16 cellular contexts compared by ENCODE assay signal in the genomic region with DNA sequence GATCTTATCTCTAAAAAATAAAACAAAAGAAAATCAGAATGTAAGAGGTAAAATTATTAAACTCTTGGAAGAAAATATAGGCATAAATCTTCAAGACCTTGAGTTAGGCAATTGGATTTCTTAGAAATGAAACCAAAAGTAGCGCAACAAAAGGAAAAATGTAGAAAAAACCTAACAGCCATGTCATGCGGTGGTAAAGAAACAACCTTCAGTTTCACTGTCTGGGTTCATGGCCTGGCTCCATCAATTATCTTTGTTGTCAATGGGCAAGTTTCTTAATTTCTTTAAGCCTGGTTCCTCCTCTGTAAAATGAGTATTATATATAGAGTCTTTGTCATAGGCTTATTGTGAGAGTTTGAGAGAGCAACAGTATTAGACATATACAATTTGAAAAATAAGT. TPM values are rescaled to one million over a fixed set of nuclear protein-coding genes. Genes with fewer than 3 reads are reported as not detected.
DNase-seq lines count a peak whose midpoint lies in the region; ATAC-seq and TF ChIP-seq lines count a peak whose summit lies in the region.
"Had no signal": no experiment of that assay in that cellular context is flagged by ENCODE, and none has a peak within 500 bp of the region (broad histone marks: within the 10 kb centered on the region; RNA-seq: fewer than 3 reads in every experiment).

No MANE protein-coding gene starts in this region.

- no peaks in the 10 kb centered on the region for H3K27me3 Mint-ChIP-seq in activated CD4-positive, alpha-beta T cell treated with anti-CD3 and anti-CD28 coated beads, Interleukin-2, amount 10 ng/mL, durations not matched to agents 7 days and 5 days
- H3K27me3 Mint-ChIP-seq in activated CD4-positive, alpha-beta memory T cell treated with anti-CD3 and anti-CD28 coated beads, Interleukin-2, amount 10 ng/mL, durations not matched to agents 7 days and 5 days, result no peaks in the 10 kb centered on the region
- H3K27me3 Mint-ChIP-seq in naive thymus-derived CD4-positive, alpha-beta T cell, result no peaks in the 10 kb centered on the region

- no peaks in the 10 kb centered on the region for H3K27me3 ChIP-seq in naive thymus-derived CD4-positive, alpha-beta T cell (ENCODE audit: control insufficient read depth in 2 of 2, insufficient read depth in 2 of 2, low read length in 2 of 2)
- H3K27me3 ChIP-seq: gastrocnemius medialis, pancreas had no signal

- peaks cover 3 to 7% of the 10 kb centered on the region in 2 donors for H3K4me1 ChIP-seq in naive thymus-derived CD4-positive, alpha-beta T cell (ENCODE audit: control insufficient read depth in 2 of 2, insufficient read depth in 2 of 2, low read length in 2 of 2)
- H3K4me1 ChIP-seq: A549, Caco-2, gastrocnemius medialis, pancreas had no signal

- CTCF ChIA-PET in activated CD4-positive, alpha-beta T cell treated with anti-CD3 and anti-CD28 coated beads, Interleukin-2, amount 10 ng/mL, durations not matched to agents 7 days and 5 days (lab: Charles Lee), result no interaction called here
- CTCF ChIA-PET in activated CD4-positive, alpha-beta memory T cell treated with anti-CD3 and anti-CD28 coated beads, Interleukin-2, amount 10 ng/mL, durations not matched to agents 7 days and 5 days (lab: Charles Lee), result no interaction called here
- CTCF ChIA-PET in naive thymus-derived CD4-positive, alpha-beta T cell (lab: Charles Lee), result no interaction called here

- H3K9me3 ChIP-seq in KOPT-K1 (ENCODE audit: insufficient read depth, low read length, poor library complexity, severe bottlenecking), result no peaks in the 10 kb centered on the region
- no peaks in the 10 kb centered on the region for H3K9me3 ChIP-seq in naive thymus-derived CD4-positive, alpha-beta T cell (ENCODE audit: control insufficient read depth in 2 of 3, low read length in 3 of 3)
- H3K9me3 ChIP-seq: A549, Caco-2, gastrocnemius medialis, pancreas, thoracic aorta had no signal

- no peaks in the 10 kb centered on the region for H3K9me3 Mint-ChIP-seq in activated CD4-positive, alpha-beta T cell treated with anti-CD3 and anti-CD28 coated beads, Interleukin-2, amount 10 ng/mL, durations not matched to agents 7 days and 5 days
- H3K9me3 Mint-ChIP-seq in activated CD4-positive, alpha-beta memory T cell treated with anti-CD3 and anti-CD28 coated beads, Interleukin-2, amount 10 ng/mL, durations not matched to agents 7 days and 5 days, result no peaks in the 10 kb centered on the region
- no peaks in the 10 kb centered on the region for H3K9me3 Mint-ChIP-seq in naive thymus-derived CD4-positive, alpha-beta T cell

- intact Hi-C loops in naive thymus-derived CD4-positive, alpha-beta T cell (cut with micrococcal nuclease), result loop anchor here (1.0 to 10.0 kb wide), 7 partner anchors 119 to 1753 kb away; a partner anchor contains a TSS

- peak; percentile 31 for DNase-seq in activated CD4-positive, alpha-beta T cell treated with anti-CD3 and anti-CD28 coated beads, Interleukin-2, amount 10 ng/mL, durations not matched to agents 7 days and 5 days
- DNase-seq in activated CD4-positive, alpha-beta T cell treated with anti-CD3 and anti-CD28 coated beads for 1 hour, result no peak
- no peak for DNase-seq in activated CD4-positive, alpha-beta memory T cell treated with anti-CD3 and anti-CD28 coated beads, Interleukin-2, amount 10 ng/mL, durations not matched to agents 7 days and 5 days
- no peak for DNase-seq in naive thymus-derived CD4-positive, alpha-beta T cell
- DNase-seq in activated CD8-positive, alpha-beta memory T cell treated with anti-CD3 and anti-CD28 coated beads for 24 hours, result no peak
- no peak for DNase-seq in coronary artery (ENCODE audit: low spot score)
- DNase-seq: Caco-2, gastrocnemius medialis, NCI-H1048, NCI-H2171, pancreas had no signal

- peaks cover 34% of the 10 kb centered on the region for H3K4me1 Mint-ChIP-seq in activated CD4-positive, alpha-beta T cell treated with anti-CD3 and anti-CD28 coated beads, Interleukin-2, amount 10 ng/mL, durations not matched to agents 7 days and 5 days
- peaks cover 33% of the 10 kb centered on the region for H3K4me1 Mint-ChIP-seq in activated CD4-positive, alpha-beta memory T cell treated with anti-CD3 and anti-CD28 coated beads, Interleukin-2, amount 10 ng/mL, durations not matched to agents 7 days and 5 days
- peaks cover 9 to 28% (median 13%) of the 10 kb centered on the region in 7 donors for H3K4me1 Mint-ChIP-seq in naive thymus-derived CD4-positive, alpha-beta T cell

- no peak for TF ChIP-seq CTCF in coronary artery (IDR thresholded peaks at IDR 0.05)

- POLR2A ChIA-PET in activated CD4-positive, alpha-beta T cell treated with anti-CD3 and anti-CD28 coated beads, Interleukin-2, amount 10 ng/mL, durations not matched to agents 7 days and 5 days (lab: Charles Lee), result no interaction called here
- POLR2A ChIA-PET in activated CD4-positive, alpha-beta memory T cell treated with anti-CD3 and anti-CD28 coated beads, Interleukin-2, amount 10 ng/mL, durations not matched to agents 7 days and 5 days (lab: Charles Lee), result interaction anchor here (1.3 to 1.6 kb wide), 2 partner anchors 10 to 14 kb away, joined by 3 read pairs; no protein-coding TSS in a partner anchor
- POLR2A ChIA-PET in naive thymus-derived CD4-positive, alpha-beta T cell (lab: Charles Lee), result interaction anchor here (1.1 kb wide), 1 partner anchor 26 kb away, joined by 3 read pairs; no protein-coding TSS in a partner anchor

- H3K36me3 ChIP-seq in KOPT-K1 (ENCODE audit: insufficient read depth, low read length), result no peaks in the 10 kb centered on the region
- H3K36me3 ChIP-seq in naive thymus-derived CD4-positive, alpha-beta T cell (ENCODE audit: control insufficient read depth in 2 of 3, insufficient read depth in 3 of 3, low read length in 3 of 3), result no peaks in the 10 kb centered on the region
- H3K36me3 ChIP-seq: gastrocnemius medialis, pancreas, thoracic aorta had no signal

- peak; percentile 56 for ATAC-seq in naive thymus-derived CD4-positive, alpha-beta T cell
- no peak for ATAC-seq in GM19035 (IDR thresholded peaks at IDR 0.05; ENCODE audit: unreplicated experiment)
- ATAC-seq: A549, gastrocnemius medialis, pancreas had no signal

- peak overlapping the region; percentile 92 for H3K27ac Mint-ChIP-seq in activated CD4-positive, alpha-beta T cell treated with anti-CD3 and anti-CD28 coated beads, Interleukin-2, amount 10 ng/mL, durations not matched to agents 7 days and 5 days
- peak overlapping the region; percentile 69 for H3K27ac Mint-ChIP-seq in activated CD4-positive, alpha-beta memory T cell treated with anti-CD3 and anti-CD28 coated beads, Interleukin-2, amount 10 ng/mL, durations not matched to agents 7 days and 5 days
- H3K27ac Mint-ChIP-seq in naive thymus-derived CD4-positive, alpha-beta T cell, result peak overlapping the region in 5 of 9 donors; percentile 8 to 90 (median 67)

- no peak overlapping the region for H3K4me3 ChIP-seq in naive thymus-derived CD4-positive, alpha-beta T cell (ENCODE audit: low read length)
- H3K4me3 ChIP-seq in coronary artery, result no peak overlapping the region
- H3K4me3 ChIP-seq: A549, gastrocnemius medialis, pancreas, thoracic aorta had no signal

- H3K36me3 Mint-ChIP-seq in activated CD4-positive, alpha-beta T cell treated with anti-CD3 and anti-CD28 coated beads, Interleukin-2, amount 10 ng/mL, durations not matched to agents 7 days and 5 days (ENCODE audit: low read depth), result peaks cover 16% of the 10 kb centered on the region
- peaks cover 3% of the 10 kb centered on the region for H3K36me3 Mint-ChIP-seq in activated CD4-positive, alpha-beta memory T cell treated with anti-CD3 and anti-CD28 coated beads, Interleukin-2, amount 10 ng/mL, durations not matched to agents 7 days and 5 days (ENCODE audit: low read depth)
- peaks cover 0 to 12% (median 0%) of the 10 kb centered on the region in 5 donors for H3K36me3 Mint-ChIP-seq in naive thymus-derived CD4-positive, alpha-beta T cell

- H3K27ac ChIP-seq in KOPT-K1 (ENCODE audit: low read depth, low read length, poor library complexity, severe bottlenecking) (peak overlapping the region; percentile 49), coronary artery (no peak overlapping the region)
- no peak overlapping the region for H3K27ac ChIP-seq in naive thymus-derived CD4-positive, alpha-beta T cell (ENCODE audit: low read depth, low read length)
- H3K27ac ChIP-seq: A549, gastrocnemius medialis, pancreas, thoracic aorta, VCaP had no signal

- H3K4me3 Mint-ChIP-seq in activated CD4-positive, alpha-beta T cell treated with anti-CD3 and anti-CD28 coated beads, Interleukin-2, amount 10 ng/mL, durations not matched to agents 7 days and 5 days, result peak overlapping the region; percentile 59
- peak overlapping the region; percentile 60 for H3K4me3 Mint-ChIP-seq in activated CD4-positive, alpha-beta memory T cell treated with anti-CD3 and anti-CD28 coated beads, Interleukin-2, amount 10 ng/mL, durations not matched to agents 7 days and 5 days
- H3K4me3 Mint-ChIP-seq in naive thymus-derived CD4-positive, alpha-beta T cell, result peak overlapping the region in 5 of 10 donors; percentile 24 to 72 (median 32)

RNA-seq across cellular contexts. Expression of a gene that starts 5.6 kb away (rescaled TPM):
- 10 to 100 TPM; 54.8 to 55.1 TPM for total RNA-seq in activated CD4-positive, alpha-beta T cell treated with anti-CD3 and anti-CD28 coated beads, Interleukin-2, amount 10 ng/mL, durations not matched to agents 7 days and 5 days
- total RNA-seq in activated CD4-positive, alpha-beta memory T cell treated with anti-CD3 and anti-CD28 coated beads, Interleukin-2, amount 10 ng/mL, durations not matched to agents 7 days and 5 days, result 10 to 100 TPM; 68.7 to 70.3 TPM
- 10 to 100 TPM; 21.4 to 64.1 (median 23.2) TPM for total RNA-seq in naive thymus-derived CD4-positive, alpha-beta T cell
- polyA plus RNA-seq in naive thymus-derived CD4-positive, alpha-beta T cell, result 10 to 100 TPM; 23.1 to 25.7 TPM
